ENCODE assay signal across 8 cellular contexts in genomic region chr16:19898924-19899604, GRCh38. TPM values are rescaled to one million over a fixed set of nuclear protein-coding genes. Genes with fewer than 3 reads are reported as not detected.
DNase-seq lines count a peak whose midpoint lies in the region; ATAC-seq, FAIRE-seq and TF ChIP-seq lines count a peak whose summit lies in the region.

No MANE protein-coding gene starts in this region.

- BruUV-seq in PC-3 (replicated peaks; lab: Mats Ljungman, UMichigan): no TSS peak

- FAIRE-seq in HTR-8/SVneo (lab: Jason Lieb, UNC): no peak

- no peaks in the 10 kb centered on the region for H4K20me1 ChIP-seq in PC-3 (ENCODE audit: low read length)

- H3K9me3 ChIP-seq in PC-3 (ENCODE audit: low read length) (no peaks in the 10 kb centered on the region), iPS-20b (ENCODE audit: insufficient read depth, low read depth, low read length) (no peaks in the 10 kb centered on the region)

- H3K4me2 ChIP-seq in PC-3 (ENCODE audit: low read length): no peak overlapping the region

- H3K9ac ChIP-seq in PC-3 (ENCODE audit: low read length) (no peak overlapping the region), iPS-20b (ENCODE audit: low read depth, low read length) (no peak overlapping the region)

- H3K27ac ChIP-seq in PC-3 (ENCODE audit: low read length) (no peak overlapping the region), iPS-20b (ENCODE audit: low read length) (no peak overlapping the region)

- H2AFZ ChIP-seq in PC-3 (ENCODE audit: low read length): no peak overlapping the region

- H3F3A ChIP-seq in PC-3 (ENCODE audit: low read length, unreplicated experiment): no peaks in the 10 kb centered on the region

- H3K36me3 ChIP-seq in PC-3 (ENCODE audit: low read depth, low read length): no peaks in the 10 kb centered on the region
- no peaks in the 10 kb centered on the region for H3K36me3 ChIP-seq in iPS-20b (ENCODE audit: insufficient read depth, low read depth, low read length)

- no peaks in the 10 kb centered on the region for H3K27me3 ChIP-seq in PC-3 (ENCODE audit: low read length)
- no peaks in the 10 kb centered on the region for H3K27me3 ChIP-seq in iPS-20b (ENCODE audit: insufficient read depth, low read length)

- peak; percentile 80 for TF ChIP-seq CTCF in PC-3 (conservative IDR thresholded peaks at IDR 0.05; ENCODE audit: low read depth, low read length)

- intact Hi-C loops in PC-3 (cut with micrococcal nuclease): loop anchor here (1.0 kb wide), 1 partner anchor 486 kb away; no protein-coding TSS in a partner anchor

- POLR2A ChIA-PET in PC-3 (lab: Charles Lee; ENCODE audit: unreplicated experiment): no interaction called here

- no peaks in the 10 kb centered on the region for H3K79me2 ChIP-seq in PC-3 (ENCODE audit: low read length)

- H3K4me1 ChIP-seq in PC-3 (ENCODE audit: insufficient read depth, low read length) (no peaks in the 10 kb centered on the region), iPS-20b (ENCODE audit: insufficient read depth, low read length) (no peaks in the 10 kb centered on the region; the same call in 1 of the 2 replicates)

- CTCF ChIA-PET in PC-3 (lab: Charles Lee): interaction anchor here (0.7 kb wide), 1 partner anchor 486 kb away, joined by 3 read pairs; no protein-coding TSS in a partner anchor

- H3K9me2 ChIP-seq in PC-3 (replicated peaks; ENCODE audit: low read length): no peaks in the 10 kb centered on the region

- DNase-seq in EH (ENCODE audit: low read depth): peak; percentile 56
- DNase-seq in HTR-8/SVneo (ENCODE audit: insufficient read length, low spot score): peak; percentile 57
- DNase-seq in PC-3: peak; percentile 69
- peak; percentile 71 for DNase-seq in astrocyte of the hippocampus (ENCODE audit: low read depth, low spot score)
- DNase-seq in stimulated activated CD4-positive, alpha-beta T cell treated with anti-CD3 and anti-CD28 coated beads, Interleukin-4, amount 100 ng/mL, for 1 hour: peak; percentile 10

- no peak overlapping the region for H3K4me3 ChIP-seq in PC-3 (ENCODE audit: low read length)
- H3K4me3 ChIP-seq in iPS-20b (ENCODE audit: low read length): peak overlapping the region; percentile 37; the same call in 1 of the 2 replicates

- peak; percentile 71 for ATAC-seq in PC-3
- ATAC-seq in GM19023 (IDR thresholded peaks at IDR 0.05; ENCODE audit: unreplicated experiment): no peak
- ATAC-seq in GM21529 (IDR thresholded peaks at IDR 0.05; ENCODE audit: unreplicated experiment): no peak

RNA-seq across cellular contexts. Expression of gene GPRC5B, which starts 14.4 kb away (rescaled TPM):
- total RNA-seq in PC-3 (2014; rRNA removed): 5.5 and 12.4 TPM in 2 replicates

Comparison
In these comparisons a context has a peak if more than half of its experiments do, and no peak if none do; other contexts are left out.
1. DNase-seq: peak in every context shown above with its lines; median percentile 71 in astrocyte of the hippocampus; 69 in PC-3; 57 in HTR-8/SVneo; 56 in EH; 10 in stimulated activated CD4-positive, alpha-beta T cell treated with anti-CD3 and anti-CD28 coated beads, Interleukin-4, amount 100 ng/mL, for 1 hour.